In genomic region chr20:6685181-6685582, GRCh38 we compare ENCODE assay signal across 23 cellular contexts.
A peak's percentile ranks its signal among the peaks of the same experiment; 100 is the strongest.
DNase-seq lines count a peak whose midpoint lies in the region; ATAC-seq and TF ChIP-seq lines count a peak whose summit lies in the region.
"Had no signal": no experiment of that assay in that cellular context is flagged by ENCODE, and none has a peak within 500 bp of the region (broad histone marks: within the 10 kb centered on the region; RNA-seq: fewer than 3 reads in every experiment).

No MANE protein-coding gene starts in this region.

- H3K9me3 ChIP-seq in mucosa of descending colon, result no peaks in the 10 kb centered on the region
- H3K9me3 ChIP-seq: heart left ventricle, sigmoid colon, SK-N-SH, tibial artery had no signal

- intact Hi-C loops in mucosa of descending colon (cut with DNase I, micrococcal nuclease), result no loop called here
- intact Hi-C loops in activated CD4-positive, alpha-beta memory T cell treated with anti-CD3 and anti-CD28 coated beads for 36 hours (cut with micrococcal nuclease), result no loop called here

- no peaks in the 10 kb centered on the region for H3K9me3 Mint-ChIP-seq in activated CD4-positive, alpha-beta memory T cell treated with anti-CD3 and anti-CD28 coated beads for 36 hours
- H3K9me3 Mint-ChIP-seq: stimulated activated naive B cell treated with anti-CD40 and anti-IgM and Interleukin-4, amounts not matched to agents 10 μg/mL and 1 μg/mL and 100 μg/mL, for 72 hours had no signal

- no peaks in the 10 kb centered on the region for H3K4me1 ChIP-seq in mucosa of descending colon (ENCODE audit: low read depth)
- H3K4me1 ChIP-seq: heart left ventricle, parathyroid adenoma, sigmoid colon, tibial artery had no signal

- CTCF ChIA-PET in RWPE1 (lab: Yijun Ruan, JAX), result interaction anchor here (0.6 kb wide), 1 partner anchor 8 kb away, joined by 3 read pairs; no protein-coding TSS in a partner anchor
- CTCF ChIA-PET in activated CD4-positive, alpha-beta memory T cell treated with anti-CD3 and anti-CD28 coated beads for 36 hours (lab: Charles Lee), result no interaction called here

- TF ChIP-seq CTCF in RWPE1 (conservative IDR thresholded peaks at IDR 0.05; ENCODE audit: low read depth) (no peak), mucosa of descending colon (IDR thresholded peaks at IDR 0.05) (no peak)

- DNase-seq in HCEC 1CT (peak; percentile 50), RWPE1 (ENCODE audit: low spot score) (peak; percentile 61), epithelial cell of prostate (ENCODE audit: low read depth, low spot score) (peak; percentile 77), mucosa of descending colon (no peak), NCI-H82 (lab: John Stamatoyannopoulos, UW) (no peak), NCI-H2107 (lab: John Stamatoyannopoulos, UW) (no peak)
- DNase-seq in activated CD4-positive, alpha-beta memory T cell treated with anti-CD3 and anti-CD28 coated beads for 36 hours, result no peak
- DNase-seq: activated CD4-positive, alpha-beta T cell treated with anti-CD3 and anti-CD28 coated beads, Interleukin-2, amount 10 ng/mL, durations not matched to agents 7 days and 5 days; activated CD8-positive, alpha-beta memory T cell treated with anti-CD3 and anti-CD28 coated beads, Interleukin-2, amount 50 U/mL, for 4 hours; activated effector memory CD4-positive, alpha-beta T cell treated with Interleukin-2 at 50 U/mL for 16 hours; caudate nucleus; heart left ventricle; immature natural killer cell; naive thymus-derived CD4-positive, alpha-beta T cell; NCI-H1436; NCI-H2171 treated with DMSO at 0.1 percent for 48 hours; OCI-M1; sigmoid colon; SK-N-SH; stimulated activated naive B cell treated with anti-CD40 and anti-IgM and Interleukin-4, amounts not matched to agents 10 μg/mL and 1 μg/mL and 100 μg/mL, for 72 hours; tibial artery had no signal

- H3K4me1 Mint-ChIP-seq in activated CD4-positive, alpha-beta memory T cell treated with anti-CD3 and anti-CD28 coated beads for 36 hours (ENCODE audit: low read depth), result no peaks in the 10 kb centered on the region
- H3K4me1 Mint-ChIP-seq: activated CD4-positive, alpha-beta T cell treated with anti-CD3 and anti-CD28 coated beads, Interleukin-2, amount 10 ng/mL, durations not matched to agents 7 days and 5 days; naive thymus-derived CD4-positive, alpha-beta T cell; stimulated activated naive B cell treated with anti-CD40 and anti-IgM and Interleukin-4, amounts not matched to agents 10 μg/mL and 1 μg/mL and 100 μg/mL, for 72 hours had no signal

- H3K27ac ChIP-seq in RWPE1 (no peak overlapping the region), epithelial cell of prostate (peak overlapping the region; percentile 88)
- H3K27ac ChIP-seq: heart left ventricle, parathyroid adenoma, sigmoid colon, tibial artery had no signal

- no peaks in the 10 kb centered on the region for H3K36me3 Mint-ChIP-seq in activated CD4-positive, alpha-beta memory T cell treated with anti-CD3 and anti-CD28 coated beads for 36 hours
- H3K36me3 Mint-ChIP-seq: immature natural killer cell; naive thymus-derived CD4-positive, alpha-beta T cell; stimulated activated naive B cell treated with anti-CD40 and anti-IgM and Interleukin-4, amounts not matched to agents 10 μg/mL and 1 μg/mL and 100 μg/mL, for 72 hours had no signal

- no peak overlapping the region for H3K4me3 ChIP-seq in mucosa of descending colon
- H3K4me3 ChIP-seq: heart left ventricle, sigmoid colon, tibial artery had no signal

- H3K27ac Mint-ChIP-seq in activated CD4-positive, alpha-beta memory T cell treated with anti-CD3 and anti-CD28 coated beads for 36 hours, result no peak overlapping the region
- H3K27ac Mint-ChIP-seq: activated CD4-positive, alpha-beta T cell treated with anti-CD3 and anti-CD28 coated beads, Interleukin-2, amount 10 ng/mL, durations not matched to agents 7 days and 5 days; immature natural killer cell; naive thymus-derived CD4-positive, alpha-beta T cell; stimulated activated naive B cell treated with anti-CD40 and anti-IgM and Interleukin-4, amounts not matched to agents 10 μg/mL and 1 μg/mL and 100 μg/mL, for 72 hours had no signal

- H3K36me3 ChIP-seq in mucosa of descending colon (ENCODE audit: low read depth), result no peaks in the 10 kb centered on the region
- H3K36me3 ChIP-seq: heart left ventricle, sigmoid colon, tibial artery had no signal

- POLR2A ChIA-PET in RWPE1 (lab: Yijun Ruan, JAX; ENCODE audit: low non-redundant PET), result no interaction called here
- POLR2A ChIA-PET in activated CD4-positive, alpha-beta memory T cell treated with anti-CD3 and anti-CD28 coated beads for 36 hours (lab: Charles Lee), result no interaction called here

- ATAC-seq in mucosa of descending colon (peak; percentile 54), GM18519 (IDR thresholded peaks at IDR 0.05; ENCODE audit: low FRiP score, unreplicated experiment) (no peak)
- ATAC-seq: heart left ventricle; naive thymus-derived CD4-positive, alpha-beta T cell; stimulated activated naive B cell treated with anti-CD40 and anti-IgM and Interleukin-4, amounts not matched to agents 10 μg/mL and 1 μg/mL and 100 μg/mL, for 72 hours had no signal

- no peak overlapping the region for H3K4me3 Mint-ChIP-seq in activated CD4-positive, alpha-beta memory T cell treated with anti-CD3 and anti-CD28 coated beads for 36 hours
- H3K4me3 Mint-ChIP-seq: activated CD4-positive, alpha-beta T cell treated with anti-CD3 and anti-CD28 coated beads, Interleukin-2, amount 10 ng/mL, durations not matched to agents 7 days and 5 days; immature natural killer cell; naive thymus-derived CD4-positive, alpha-beta T cell; stimulated activated naive B cell treated with anti-CD40 and anti-IgM and Interleukin-4, amounts not matched to agents 10 μg/mL and 1 μg/mL and 100 μg/mL, for 72 hours had no signal

- no peaks in the 10 kb centered on the region for H3K27me3 Mint-ChIP-seq in activated CD4-positive, alpha-beta memory T cell treated with anti-CD3 and anti-CD28 coated beads for 36 hours
- H3K27me3 Mint-ChIP-seq: activated CD4-positive, alpha-beta T cell treated with anti-CD3 and anti-CD28 coated beads, Interleukin-2, amount 10 ng/mL, durations not matched to agents 7 days and 5 days; naive thymus-derived CD4-positive, alpha-beta T cell; stimulated activated naive B cell treated with anti-CD40 and anti-IgM and Interleukin-4, amounts not matched to agents 10 μg/mL and 1 μg/mL and 100 μg/mL, for 72 hours had no signal

Comparison
In these comparisons a context has a peak if more than half of its experiments do, and no peak if none do; other contexts are left out.
1. DNase-seq: peak in HCEC 1CT (single experiment), RWPE1 (single experiment) and epithelial cell of prostate (single experiment); none in mucosa of descending colon (0 of 3), activated CD4-positive, alpha-beta memory T cell treated with anti-CD3 and anti-CD28 coated beads for 36 hours (single experiment), NCI-H82 (single experiment) and NCI-H2107 (single experiment).